12 cellular contexts compared by ENCODE assay signal in genomic region chr11:114155116-114155515, GRCh38.
A peak's percentile ranks its signal among the peaks of the same experiment; 100 is the strongest.
DNase-seq lines count a peak whose midpoint lies in the region; ATAC-seq and TF ChIP-seq lines count a peak whose summit lies in the region.
"Had no signal": no experiment of that assay in that cellular context is flagged by ENCODE, and none has a peak within 500 bp of the region (broad histone marks: within the 10 kb centered on the region; RNA-seq: fewer than 3 reads in every experiment).

No MANE protein-coding gene starts in this region.

- 91% methylated on average over 11 of the region's 15 CpGs for WGBS in esophagus muscularis mucosa

- H3K36me3 ChIP-seq in Peyer's patch (peaks cover 0 to 29% (median 0%) of the 10 kb centered on the region in 3 donors), esophagus muscularis mucosa (peaks cover 16 to 40% (median 32%) of the 10 kb centered on the region in 4 donors), neutrophil (no peaks in the 10 kb centered on the region), thoracic aorta (peaks cover 37% of the 10 kb centered on the region)

- H3K4me1 ChIP-seq in Peyer's patch (peaks cover 11 to 73% (median 15%) of the 10 kb centered on the region in 4 donors), esophagus muscularis mucosa (peaks cover 96 to 99% (median 97%) of the 10 kb centered on the region in 4 donors), neutrophil (ENCODE audit: control insufficient read depth in 1 of 2, insufficient read depth in 1 of 2, low read depth in 1 of 2, low read length in 1 of 2) (peaks cover 35 to 50% of the 10 kb centered on the region in 2 experiments), thoracic aorta (ENCODE audit: control insufficient read depth in 1 of 2, low read depth in 2 of 2) (peaks cover 95 to 97% of the 10 kb centered on the region in 2 donors)

- TF ChIP-seq POLR2A in Peyer's patch (IDR thresholded peaks at IDR 0.05) = no peak
- no peak for TF ChIP-seq POLR2A in esophagus muscularis mucosa (IDR thresholded peaks at IDR 0.05; ENCODE audit: low read depth)

- intact Hi-C loops in esophagus muscularis mucosa (cut with DNase I) = no loop called here

- DNase-seq in Peyer's patch (no peak), esophagus muscularis mucosa (ENCODE audit: extremely low spot score) (no peak), thoracic aorta (ENCODE audit: low spot score) (no peak), NCI-H146 treated with DMSO at 0.1 percent for 48 hours (lab: John Stamatoyannopoulos, UW; ENCODE audit: unreplicated experiment) (no peak), omental fat pad (ENCODE audit: low spot score) (no peak)
- DNase-seq: activated CD4-positive, alpha-beta T cell treated with anti-CD3 and anti-CD28 coated beads for 1 hour; activated naive CD8-positive, alpha-beta T cell treated with anti-CD3 and anti-CD28 coated beads, Interleukin-2, amount 50 U/mL, for 24 hours; activated T-cell treated with anti-CD3 and anti-CD28 coated beads, Interleukin-2, amount 50 U/mL, for 24 hours; NCI-H1417 had no signal

- H3K4me3 ChIP-seq in Peyer's patch = no peak overlapping the region
- H3K4me3 ChIP-seq in esophagus muscularis mucosa = no peak overlapping the region
- peak overlapping the region in 1 of 2 experiments; percentile 16 for H3K4me3 ChIP-seq in neutrophil (ENCODE audit: low read depth in 1 of 2, low read length in 1 of 2)
- no peak overlapping the region for H3K4me3 ChIP-seq in thoracic aorta

- ATAC-seq in thoracic aorta (ENCODE audit: insufficient number of reproducible peaks, low FRiP score, low read depth) (no peak), GM21723 (IDR thresholded peaks at IDR 0.05; ENCODE audit: unreplicated experiment) (no peak), omental fat pad (ENCODE audit: low FRiP score) (no peak), HG02798 (IDR thresholded peaks at IDR 0.05; ENCODE audit: poor library complexity, unreplicated experiment) (no peak)
- ATAC-seq: activated naive CD8-positive, alpha-beta T cell treated with anti-CD3 and anti-CD28 coated beads, Interleukin-2, amount 50 U/mL, for 24 hours had no signal

- no peak for TF ChIP-seq EP300 in esophagus muscularis mucosa (IDR thresholded peaks at IDR 0.05)

- H3K27me3 ChIP-seq in Peyer's patch (no peaks in the 10 kb centered on the region), esophagus muscularis mucosa (no peaks in the 10 kb centered on the region), neutrophil (no peaks in the 10 kb centered on the region), thoracic aorta (replicated peaks; ENCODE audit: insufficient read depth) (no peaks in the 10 kb centered on the region)

- no peaks in the 10 kb centered on the region for H3K9me3 ChIP-seq in Peyer's patch
- no peaks in the 10 kb centered on the region for H3K9me3 ChIP-seq in esophagus muscularis mucosa
- H3K9me3 ChIP-seq in neutrophil = no peaks in the 10 kb centered on the region
- H3K9me3 ChIP-seq in thoracic aorta = no peaks in the 10 kb centered on the region

- peak overlapping the region; percentile 50 to 95 (median 72) for H3K27ac ChIP-seq in Peyer's patch
- peak overlapping the region; percentile 97 to 100 (median 98) for H3K27ac ChIP-seq in esophagus muscularis mucosa (replicated peaks in 1 of 4)
- peak overlapping the region; percentile 80 for H3K27ac ChIP-seq in neutrophil
- peak overlapping the region; percentile 96 to 97 for H3K27ac ChIP-seq in thoracic aorta

- TF ChIP-seq CTCF in Peyer's patch (IDR thresholded peaks at IDR 0.05) = no peak
- no peak for TF ChIP-seq CTCF in esophagus muscularis mucosa (IDR thresholded peaks at IDR 0.05)
- TF ChIP-seq CTCF in neutrophil (IDR thresholded peaks at IDR 0.05) = no peak
- no peak for TF ChIP-seq CTCF in thoracic aorta (IDR thresholded peaks at IDR 0.05)
- no peak for TF ChIP-seq CTCF in omental fat pad (IDR thresholded peaks at IDR 0.05)
